ENCODE assay signal across 35 cellular contexts in the genomic region with DNA sequence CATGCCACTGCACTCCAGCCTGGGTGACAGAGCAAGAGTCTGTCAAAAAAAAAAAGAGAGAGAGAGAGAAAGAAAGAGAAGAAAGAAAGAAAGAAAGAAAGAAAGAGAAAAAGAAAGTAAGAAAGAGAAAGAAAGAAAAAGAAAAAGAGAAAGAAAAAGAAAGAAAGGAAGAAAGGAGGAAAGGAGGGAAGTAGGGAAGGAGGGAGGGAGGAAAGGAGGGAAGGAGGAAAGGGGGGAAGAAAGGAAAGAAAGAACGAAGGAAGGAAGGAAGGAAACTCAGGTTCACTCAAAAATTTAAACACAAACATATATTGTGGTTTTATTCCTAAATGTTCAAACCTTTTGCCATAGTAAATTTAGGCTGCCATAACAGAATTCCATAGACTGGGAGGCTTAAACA.
DNase-seq lines count a peak whose midpoint lies in the region; ATAC-seq, FAIRE-seq and TF ChIP-seq lines count a peak whose summit lies in the region.
"Had no signal": no experiment of that assay in that cellular context is flagged by ENCODE, and none has a peak within 500 bp of the region (broad histone marks: within the 10 kb centered on the region; RNA-seq: fewer than 3 reads in every experiment).

No MANE protein-coding gene starts in this region.

- no peak for DNase-seq in HCT116 (ENCODE audit: low read depth, low spot score)
- DNase-seq in endodermal cell, result no peak
- no peak for DNase-seq in frontal cortex (ENCODE audit: low spot score in 2 of 2)
- no peak for DNase-seq in LoVo (ENCODE audit: low spot score)
- DNase-seq in SW480 (ENCODE audit: low spot score), result no peak
- DNase-seq: 8988T; ACHN; AML-193; BE2C; C1 segment of cervical spinal cord; Caco-2; Calu3; CD4-positive, alpha-beta memory T cell; CD4-positive, alpha-beta T cell; CD4-positive, CD25-positive, alpha-beta regulatory T cell; CD8-positive, alpha-beta memory T cell; CD8-positive, alpha-beta T cell; COR-L47; DMS 273 treated with DMSO at 0.1 percent for 48 hours; DMS153; DMS53; DMS79; DMS79 treated with DMSO at 0.1 percent for 48 hours; DND-41; EL had no signal

- no peak overlapping the region for H3K4me3 ChIP-seq in HCT116 (replicated peaks in 1 of 2; ENCODE audit: low read depth in 1 of 2, low read length in 2 of 2)
- H3K4me3 ChIP-seq in HEK293 (ENCODE audit: low read depth, low read length), result no peak overlapping the region
- H3K4me3 ChIP-seq in endodermal cell (ENCODE audit: low read length), result no peak overlapping the region
- H3K4me3 ChIP-seq: A549; BLaER1; BLaER1 treated with 17β-estradiol and CSF1 and Interleukin-3, amounts not matched to agents 10 nM and 100 nM had no signal

- no TSS peak for BruUV-seq in HCT116 (replicated peaks; lab: Mats Ljungman, UMichigan)

- no peaks in the 10 kb centered on the region for H3K9me3 Mint-ChIP-seq in endodermal cell

- WGBS in endodermal cell (ENCODE audit: insufficient coverage in 1 of 2, insufficient read length in 1 of 2), 2 experiments, result no CpG with 5 or more reads among the region's 1 CpG

- H3K27ac Mint-ChIP-seq in endodermal cell, result no peak overlapping the region
- H3K27ac Mint-ChIP-seq: B cell; CD4-positive, alpha-beta memory T cell; CD4-positive, alpha-beta T cell; CD4-positive, CD25-positive, alpha-beta regulatory T cell; CD8-positive, alpha-beta memory T cell; CD8-positive, alpha-beta T cell had no signal

- no peak overlapping the region for H3K9ac ChIP-seq in HCT116 (ENCODE audit: low read length)
- no peak overlapping the region for H3K9ac ChIP-seq in endodermal cell (ENCODE audit: extremely low read depth, low read length, poor library complexity, severe bottlenecking)
- H3K9ac ChIP-seq: BLaER1; BLaER1 treated with 17β-estradiol and CSF1 and Interleukin-3, amounts not matched to agents 10 nM and 100 nM had no signal

- H3K4me2 ChIP-seq in HCT116 (ENCODE audit: low read length), result no peak overlapping the region
- H3K4me2 ChIP-seq: A549; BLaER1; BLaER1 treated with 17β-estradiol and CSF1 and Interleukin-3, amounts not matched to agents 10 nM and 100 nM had no signal

- H3K36me3 ChIP-seq in HCT116 (ENCODE audit: control insufficient read depth in 1 of 2, insufficient read depth in 2 of 2, low read length in 2 of 2) (no peaks in the 10 kb centered on the region), HEK293 (ENCODE audit: control insufficient read depth in 2 of 2, insufficient read depth in 1 of 2, low read length in 2 of 2) (no peaks in the 10 kb centered on the region), endodermal cell (ENCODE audit: control insufficient read depth, insufficient read depth, low read length) (no peaks in the 10 kb centered on the region)
- H3K36me3 ChIP-seq: BE2C; BLaER1; BLaER1 treated with 17β-estradiol and CSF1 and Interleukin-3, amounts not matched to agents 10 nM and 100 nM had no signal

- H3K79me2 ChIP-seq in HCT116 (ENCODE audit: insufficient read depth, low read length), result no peaks in the 10 kb centered on the region

- no peaks in the 10 kb centered on the region for H3K9me3 ChIP-seq in HCT116 (ENCODE audit: control insufficient read depth in 1 of 2, insufficient read depth in 1 of 2, low read depth in 1 of 2, low read length in 2 of 2)
- no peaks in the 10 kb centered on the region for H3K9me3 ChIP-seq in HEK293 (ENCODE audit: control insufficient read depth, insufficient read depth, low read depth, low read length)
- H3K9me3 ChIP-seq in endodermal cell (ENCODE audit: control insufficient read depth, low read length), result no peaks in the 10 kb centered on the region
- H3K9me3 ChIP-seq: A549; BE2C; BLaER1; BLaER1 treated with 17β-estradiol and CSF1 and Interleukin-3, amounts not matched to agents 10 nM and 100 nM; Caco-2 had no signal

- no peaks in the 10 kb centered on the region for H3K36me3 Mint-ChIP-seq in endodermal cell (ENCODE audit: low read depth)
- H3K36me3 Mint-ChIP-seq: CD14-positive monocyte; CD4-positive, alpha-beta memory T cell; CD4-positive, CD25-positive, alpha-beta regulatory T cell; CD8-positive, alpha-beta memory T cell; CD8-positive, alpha-beta T cell had no signal

- intact Hi-C loops in HCT116 (cut with micrococcal nuclease), result no loop called here

- POLR2A ChIA-PET in HCT116 (lab: Charles Lee) (no interaction called here), HEK293 (lab: Yijun Ruan, JAX) (no interaction called here)

- TF ChIP-seq POLR2A in HCT116 (IDR thresholded peaks at IDR 0.05; ENCODE audit: borderline replicate concordance, extremely low read depth, insufficient read depth, insufficient read length), result no peak

- no peak for FAIRE-seq in frontal cortex (lab: Jason Lieb, UNC)
- FAIRE-seq: A204.1, A549, D721Med had no signal

- H4K20me1 ChIP-seq in HCT116 (ENCODE audit: insufficient read depth), result no peaks in the 10 kb centered on the region
- H4K20me1 ChIP-seq: BLaER1; BLaER1 treated with 17β-estradiol and CSF1 and Interleukin-3, amounts not matched to agents 10 nM and 100 nM had no signal

- peak overlapping the region; percentile 21 for H2AFZ ChIP-seq in HCT116 (ENCODE audit: low read depth, low read length, poor library complexity, severe bottlenecking)

- H3K4me3 Mint-ChIP-seq in endodermal cell, result no peak overlapping the region
- H3K4me3 Mint-ChIP-seq: B cell; CD14-positive monocyte; CD4-positive, alpha-beta memory T cell; CD4-positive, alpha-beta T cell; CD4-positive, CD25-positive, alpha-beta regulatory T cell; CD8-positive, alpha-beta memory T cell; CD8-positive, alpha-beta T cell had no signal

- no peak overlapping the region for H3K27ac ChIP-seq in HCT116 (ENCODE audit: low read depth, low read length)
- no peak overlapping the region for H3K27ac ChIP-seq in HEK293 (ENCODE audit: extremely low read depth, low read depth, low read length)
- no peak overlapping the region for H3K27ac ChIP-seq in endodermal cell (ENCODE audit: low read depth, low read length)
- H3K27ac ChIP-seq: 22Rv1; A549; BLaER1; BLaER1 treated with 17β-estradiol and CSF1 and Interleukin-3, amounts not matched to agents 10 nM and 100 nM; C4-2B had no signal

- TF ChIP-seq CTCF in HCT116 (IDR thresholded peaks at IDR 0.05 in 2 of 3, conservative IDR thresholded peaks at IDR 0.05 in 1 of 3; ENCODE audit: borderline replicate concordance in 1 of 3, insufficient read depth in 1 of 3, low read depth in 2 of 3, low read length in 2 of 3) (no peak), HEK293 (tag by site-specific recombination; IDR thresholded peaks at IDR 0.05) (no peak), endodermal cell (conservative IDR thresholded peaks at IDR 0.05) (peak; percentile 4)

- H3K27me3 ChIP-seq in HCT116 (ENCODE audit: insufficient read depth, low read length) (no peaks in the 10 kb centered on the region), endodermal cell (ENCODE audit: control insufficient read depth, insufficient read depth, low read length, poor library complexity, severe bottlenecking) (no peaks in the 10 kb centered on the region)
- H3K27me3 ChIP-seq: BE2C; BLaER1; BLaER1 treated with 17β-estradiol and CSF1 and Interleukin-3, amounts not matched to agents 10 nM and 100 nM had no signal

- no peaks in the 10 kb centered on the region for H3K9me2 ChIP-seq in HCT116 (ENCODE audit: insufficient read depth)

- H3K4me1 Mint-ChIP-seq in endodermal cell, result no peaks in the 10 kb centered on the region
- H3K4me1 Mint-ChIP-seq: B cell; CD14-positive monocyte; CD4-positive, alpha-beta memory T cell; CD4-positive, CD25-positive, alpha-beta regulatory T cell; CD8-positive, alpha-beta memory T cell had no signal

- no peak for ATAC-seq in HCT116
- ATAC-seq: A549; CD8-positive, alpha-beta T cell had no signal

- CTCF ChIA-PET in HCT116 (lab: Charles Lee) (no interaction called here), HEK293 (lab: Yijun Ruan, JAX) (no interaction called here)

- RAD21 ChIA-PET in HCT116 (lab: Charles Lee; ENCODE audit: low non-redundant PET in 1 of 2, low total read pairs in 2 of 2, uncharacterized antibody in 2 of 2, unreplicated experiment in 2 of 2), result no interaction called here

- no peak for TF ChIP-seq RAD21 in HCT116 (IDR thresholded peaks at IDR 0.05; ENCODE audit: low read depth)

- H3K4me1 ChIP-seq in HCT116 (ENCODE audit: control insufficient read depth in 1 of 2, insufficient read depth in 2 of 2, low read length in 2 of 2), result no peaks in the 10 kb centered on the region
- 0 out of 2 replicates have a peak, but pooled peaks cover 2% of the 10 kb centered on the region for H3K4me1 ChIP-seq in HEK293 (ENCODE audit: control insufficient read depth, insufficient read depth, low read length)
- H3K4me1 ChIP-seq in endodermal cell (ENCODE audit: control insufficient read depth, insufficient read depth, low read length), result no peaks in the 10 kb centered on the region
- H3K4me1 ChIP-seq: A549, BE2C, BLaER1, Caco-2 had no signal

- H3K27me3 Mint-ChIP-seq in endodermal cell (ENCODE audit: insufficient read depth), result no peaks in the 10 kb centered on the region
- H3K27me3 Mint-ChIP-seq: B cell; CD4-positive, alpha-beta memory T cell; CD4-positive, alpha-beta T cell; CD4-positive, CD25-positive, alpha-beta regulatory T cell; CD8-positive, alpha-beta memory T cell had no signal

TF ChIP-seq in HCT116, 20 proteins besides CTCF, POLR2A, EP300 and RAD21 (continues in another document):
- TF ChIP-seq EGR1 (IDR thresholded peaks at IDR 0.05; ENCODE audit: low read depth), result no peak

TF ChIP-seq in HEK293, 187 proteins besides CTCF, POLR2A, EP300 and RAD21:
- TF ChIP-seq, protein P1, sequence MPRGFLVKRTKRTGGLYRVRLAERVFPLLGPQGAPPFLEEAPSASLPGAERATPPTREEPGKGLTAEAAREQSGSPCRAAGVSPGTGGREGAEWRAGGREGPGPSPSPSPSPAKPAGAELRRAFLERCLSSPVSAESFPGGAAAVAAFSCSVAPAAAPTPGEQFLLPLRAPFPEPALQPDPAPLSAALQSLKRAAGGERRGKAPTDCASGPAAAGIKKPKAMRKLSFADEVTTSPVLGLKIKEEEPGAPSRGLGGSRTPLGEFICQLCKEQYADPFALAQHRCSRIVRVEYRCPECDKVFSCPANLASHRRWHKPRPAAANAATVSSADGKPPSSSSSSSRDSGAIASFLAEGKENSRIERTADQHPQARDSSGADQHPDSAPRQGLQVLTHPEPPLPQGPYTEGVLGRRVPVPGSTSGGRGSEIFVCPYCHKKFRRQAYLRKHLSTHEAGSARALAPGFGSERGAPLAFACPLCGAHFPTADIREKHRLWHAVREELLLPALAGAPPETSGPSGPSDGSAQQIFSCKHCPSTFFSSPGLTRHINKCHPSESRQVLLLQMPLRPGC (tag by site-specific recombination; IDR thresholded peaks at IDR 0.05), result no peak
- TF ChIP-seq ZNF366 (tag by site-specific recombination; conservative IDR thresholded peaks at IDR 0.05) (peak; percentile 80), PRDM1 (tag by site-specific recombination; IDR thresholded peaks at IDR 0.05) (peak; percentile 63; the same call in 1 of the 2 replicates)
TF ChIP-seq in HEK293: peak in this region for 2.
